In genomic region chr12:53046655-53047220, GRCh38 we compare ENCODE assay signal across 8 cellular contexts. TPM values are rescaled to one million over a fixed set of nuclear protein-coding genes. Genes with fewer than 3 reads are reported as not detected.
DNase-seq lines count a peak whose midpoint lies in the region; ATAC-seq and TF ChIP-seq lines count a peak whose summit lies in the region.

No MANE protein-coding gene starts in this region.

- peak overlapping the region; percentile 96 for H3K9ac ChIP-seq in NT2/D1 (ENCODE audit: insufficient read length, low read depth)

- peak in 2 of 4 donors; percentile 92 to 93 for TF ChIP-seq POLR2A in upper lobe of left lung (IDR thresholded peaks at IDR 0.05)

- CTCF ChIA-PET in activated naive CD4-positive, alpha-beta T cell treated with anti-CD3 and anti-CD28 coated beads, Interleukin-2, amount 10 ng/mL, durations not matched to agents 7 days and 5 days (lab: Charles Lee), result interaction anchor here (0.7 to 6.3 kb wide), 8 partner anchors 9 to 114 kb away, joined by 3 to 33 read pairs (median 6); partner anchors contain the start of genes EIF4B and SOAT2

- H3K27ac ChIP-seq in neutrophil (no peak overlapping the region), upper lobe of left lung (peak overlapping the region; percentile 86 to 99 (median 94))

- peaks cover 28% of the 10 kb centered on the region for H3K4me1 Mint-ChIP-seq in activated naive CD4-positive, alpha-beta T cell treated with anti-CD3 and anti-CD28 coated beads, Interleukin-2, amount 10 ng/mL, durations not matched to agents 7 days and 5 days
- peaks cover 31% of the 10 kb centered on the region for H3K4me1 Mint-ChIP-seq in activated naive CD8-positive, alpha-beta T cell treated with anti-CD3 and anti-CD28 coated beads for 36 hours

- H3K4me3 Mint-ChIP-seq in activated naive CD4-positive, alpha-beta T cell treated with anti-CD3 and anti-CD28 coated beads, Interleukin-2, amount 10 ng/mL, durations not matched to agents 7 days and 5 days, result peak overlapping the region; percentile 84
- peak overlapping the region; percentile 85 for H3K4me3 Mint-ChIP-seq in activated naive CD8-positive, alpha-beta T cell treated with anti-CD3 and anti-CD28 coated beads for 36 hours

- H3K27me3 Mint-ChIP-seq in activated naive CD4-positive, alpha-beta T cell treated with anti-CD3 and anti-CD28 coated beads, Interleukin-2, amount 10 ng/mL, durations not matched to agents 7 days and 5 days, result peaks cover 52% of the 10 kb centered on the region
- H3K27me3 Mint-ChIP-seq in activated naive CD8-positive, alpha-beta T cell treated with anti-CD3 and anti-CD28 coated beads for 36 hours, result peaks cover 12% of the 10 kb centered on the region

- peak overlapping the region; percentile 83 for H3K4me3 ChIP-seq in NT2/D1 (ENCODE audit: insufficient read length, low read depth)
- H3K4me3 ChIP-seq in neutrophil (ENCODE audit: low read depth in 1 of 2, low read length in 1 of 2), result peak overlapping the region; percentile 72 to 76
- peak overlapping the region; percentile 52 to 74 (median 60) for H3K4me3 ChIP-seq in upper lobe of left lung

- TF ChIP-seq EP300 in upper lobe of left lung (IDR thresholded peaks at IDR 0.05), result no peak

- peak overlapping the region; percentile 83 for H3K27ac Mint-ChIP-seq in activated naive CD4-positive, alpha-beta T cell treated with anti-CD3 and anti-CD28 coated beads, Interleukin-2, amount 10 ng/mL, durations not matched to agents 7 days and 5 days
- H3K27ac Mint-ChIP-seq in activated naive CD8-positive, alpha-beta T cell treated with anti-CD3 and anti-CD28 coated beads for 36 hours, result peak overlapping the region; percentile 65

- peaks cover 49% of the 10 kb centered on the region for H3K4me1 ChIP-seq in NT2/D1 (ENCODE audit: insufficient read depth, insufficient read length)
- peaks cover 12% of the 10 kb centered on the region in 2 experiments for H3K4me1 ChIP-seq in neutrophil (ENCODE audit: control insufficient read depth in 1 of 2, insufficient read depth in 1 of 2, low read depth in 1 of 2, low read length in 1 of 2)
- peaks cover 34 to 58% (median 46%) of the 10 kb centered on the region in 4 donors for H3K4me1 ChIP-seq in upper lobe of left lung

- WGBS in upper lobe of left lung, 2 donors, result 0% methylated on average over 24 to 29 of the region's 44 CpGs

- H3K9me3 ChIP-seq in NT2/D1 (ENCODE audit: insufficient read depth, low read length) (no peaks in the 10 kb centered on the region), neutrophil (no peaks in the 10 kb centered on the region), upper lobe of left lung (no peaks in the 10 kb centered on the region)

- H3K9me3 Mint-ChIP-seq in activated naive CD4-positive, alpha-beta T cell treated with anti-CD3 and anti-CD28 coated beads, Interleukin-2, amount 10 ng/mL, durations not matched to agents 7 days and 5 days, result no peaks in the 10 kb centered on the region
- H3K9me3 Mint-ChIP-seq in activated naive CD8-positive, alpha-beta T cell treated with anti-CD3 and anti-CD28 coated beads for 36 hours, result no peaks in the 10 kb centered on the region

- no peak for DNase-seq in activated naive CD4-positive, alpha-beta T cell treated with anti-CD3 and anti-CD28 coated beads, Interleukin-2, amount 10 ng/mL, durations not matched to agents 7 days and 5 days
- DNase-seq in activated naive CD4-positive, alpha-beta T cell treated with anti-CD3 and anti-CD28 coated beads, Interleukin-2, amount 50 U/mL, for 16 hours, result no peak
- DNase-seq in NT2/D1 (ENCODE audit: low read depth, low spot score) (no peak), glomerular visceral epithelial cell (ENCODE audit: extremely low spot score) (peak; percentile 94), upper lobe of left lung (peak; percentile 85 to 94)
- DNase-seq in activated naive CD8-positive, alpha-beta T cell treated with anti-CD3 and anti-CD28 coated beads for 36 hours, result peak; percentile 54

- H3K36me3 ChIP-seq in NT2/D1 (ENCODE audit: insufficient read depth, insufficient read length, low read length) (peaks cover 20% of the 10 kb centered on the region), neutrophil (peaks cover 3% of the 10 kb centered on the region), upper lobe of left lung (peaks cover 0 to 4% (median 0%) of the 10 kb centered on the region in 4 donors)

- H3K27me3 ChIP-seq in NT2/D1 (ENCODE audit: insufficient read depth, insufficient read length) (no peaks in the 10 kb centered on the region), neutrophil (peaks cover 32% of the 10 kb centered on the region), upper lobe of left lung (no peaks in the 10 kb centered on the region)

- no peak for TF ChIP-seq CTCF in neutrophil (IDR thresholded peaks at IDR 0.05)
- peak in 1 of 6 experiments; percentile 15 for TF ChIP-seq CTCF in upper lobe of left lung (IDR thresholded peaks at IDR 0.05)

- peaks cover 12% of the 10 kb centered on the region for H3K36me3 Mint-ChIP-seq in activated naive CD4-positive, alpha-beta T cell treated with anti-CD3 and anti-CD28 coated beads, Interleukin-2, amount 10 ng/mL, durations not matched to agents 7 days and 5 days
- H3K36me3 Mint-ChIP-seq in activated naive CD8-positive, alpha-beta T cell treated with anti-CD3 and anti-CD28 coated beads for 36 hours, result no peaks in the 10 kb centered on the region

- ATAC-seq in HG03103 (IDR thresholded peaks at IDR 0.05; ENCODE audit: low read depth, unreplicated experiment) (peak; percentile 17), upper lobe of left lung (ENCODE audit: low FRiP score in 2 of 2) (peak; percentile 56 to 69)

RNA-seq across cellular contexts. Expression of gene TNS2, which starts 3.1 kb away (rescaled TPM):
- 1 to 10 TPM; 1.5 to 2.6 TPM for total RNA-seq in activated naive CD8-positive, alpha-beta T cell treated with anti-CD3 and anti-CD28 coated beads for 36 hours
- total RNA-seq in upper lobe of left lung, result 100 to 1,000 TPM in 5 of 6 donors, 10 to 100 TPM in 1; 99.1 to 703 (median 197) TPM

RNA-seq across cellular contexts. Expression of gene SPRYD3, which starts 32.5 kb away (rescaled TPM):
- 10 to 100 TPM; 23.5 to 25.7 TPM for total RNA-seq in activated naive CD8-positive, alpha-beta T cell treated with anti-CD3 and anti-CD28 coated beads for 36 hours
- 10 to 100 TPM; 34.8 to 53.3 (median 46.7) TPM for total RNA-seq in upper lobe of left lung

RNA-seq across cellular contexts. Expression of gene EIF4B, which starts 40.5 kb away (rescaled TPM):
- total RNA-seq in activated naive CD8-positive, alpha-beta T cell treated with anti-CD3 and anti-CD28 coated beads for 36 hours, result 100 to 1,000 TPM; 704 to 720 TPM
- 100 to 1,000 TPM; 222 to 451 (median 363) TPM for total RNA-seq in upper lobe of left lung

RNA-seq across cellular contexts. Expression of gene IGFBP6, which starts 50.7 kb away (rescaled TPM):
- 1 to 10 TPM; 1.9 to 2.2 TPM for total RNA-seq in activated naive CD8-positive, alpha-beta T cell treated with anti-CD3 and anti-CD28 coated beads for 36 hours
- 100 to 1,000 TPM in 1 of 6 donors, 10 to 100 TPM in 5; 12.6 to 112 (median 48.9) TPM for total RNA-seq in upper lobe of left lung

RNA-seq across cellular contexts. Expression of gene SOAT2, which starts 56.5 kb away (rescaled TPM):
- total RNA-seq in activated naive CD8-positive, alpha-beta T cell treated with anti-CD3 and anti-CD28 coated beads for 36 hours, result 1 to 10 TPM; 3.1 to 3.8 TPM
- 1 to 10 TPM in 1 of 6 donors, under 1 TPM in 2, not detected in 3; 0.11 to 3.1 (median 0.13) TPM for total RNA-seq in upper lobe of left lung

Comparison
In these comparisons a context has a peak if more than half of its experiments do, and no peak if none do; other contexts are left out.
1. DNase-seq: peak in activated naive CD8-positive, alpha-beta T cell treated with anti-CD3 and anti-CD28 coated beads for 36 hours (single experiment), glomerular visceral epithelial cell (single experiment) and upper lobe of left lung (2 of 2); none in activated naive CD4-positive, alpha-beta T cell treated with anti-CD3 and anti-CD28 coated beads, Interleukin-2, amount 10 ng/mL, durations not matched to agents 7 days and 5 days (single experiment), activated naive CD4-positive, alpha-beta T cell treated with anti-CD3 and anti-CD28 coated beads, Interleukin-2, amount 50 U/mL, for 16 hours (single experiment) and NT2/D1 (single experiment).
2. RNA of gene TNS2, which starts 3.1 kb away (total RNA-seq): 99.1 to 703 TPM in upper lobe of left lung; 1.5 to 2.6 TPM in activated naive CD8-positive, alpha-beta T cell treated with anti-CD3 and anti-CD28 coated beads for 36 hours; every median in the first group is over 10 times any median in the second.
3. Peak in every context shown above with its lines, with median percentiles within 50 percentile points of each other: H3K4me3 ChIP-seq.